ENCODE assay signal across 12 cellular contexts in genomic region chr17:76480676-76481075, GRCh38. TPM values are rescaled to one million over a fixed set of nuclear protein-coding genes. Genes with fewer than 3 reads are reported as not detected.
A peak's percentile ranks its signal among the peaks of the same experiment; 100 is the strongest.
DNase-seq lines count a peak whose midpoint lies in the region; ATAC-seq and TF ChIP-seq lines count a peak whose summit lies in the region.
"Had no signal": no experiment of that assay in that cellular context is flagged by ENCODE, and none has a peak within 500 bp of the region (broad histone marks: within the 10 kb centered on the region; RNA-seq: fewer than 3 reads in every experiment).

No MANE protein-coding gene starts in this region.

- H3K27me3 ChIP-seq in cardiac muscle cell (no peaks in the 10 kb centered on the region), esophagus squamous epithelium (no peaks in the 10 kb centered on the region)

- intact Hi-C loops in cardiac septum (cut with DNase I) (no loop called here), esophagus squamous epithelium (cut with DNase I) (no loop called here)

- peaks cover 10% of the 10 kb centered on the region for H3K4me1 Mint-ChIP-seq in type B pancreatic cell (ENCODE audit: unreplicated experiment)

- peak in 1 of 4 donors; percentile 4 for TF ChIP-seq POLR2A in esophagus squamous epithelium (IDR thresholded peaks at IDR 0.05)

- TF ChIP-seq CTCF in cardiac muscle cell (IDR thresholded peaks at IDR 0.05; ENCODE audit: low read depth, low read length) = no peak
- TF ChIP-seq CTCF in esophagus squamous epithelium (IDR thresholded peaks at IDR 0.05) = no peak
- TF ChIP-seq CTCF in type B pancreatic cell (conservative IDR thresholded peaks at IDR 0.05) = no peak

- no peak for ATAC-seq in GM19023 (IDR thresholded peaks at IDR 0.05; ENCODE audit: unreplicated experiment)

- H3K27ac ChIP-seq in cardiac muscle cell (peak overlapping the region; percentile 81), esophagus squamous epithelium (peak overlapping the region in 3 of 4 donors; percentile 42 to 66 (median 56))

- H3K4me3 ChIP-seq in cardiac muscle cell (no peak overlapping the region), esophagus squamous epithelium (no peak overlapping the region)

- no peak overlapping the region for H3K4me3 Mint-ChIP-seq in type B pancreatic cell

- DNase-seq in cardiac muscle cell (ENCODE audit: low read depth in 1 of 2, low spot score in 1 of 2) (peak; percentile 22 to 46), cardiac septum (ENCODE audit: low spot score) (no peak), NCI-H2227 treated with DMSO at 0.1 percent for 48 hours (lab: John Stamatoyannopoulos, UW) (peak; percentile 60), esophagus squamous epithelium (lab: John Stamatoyannopoulos, UW) (no peak), type B pancreatic cell (ENCODE audit: extremely low spot score, unreplicated experiment) (no peak), AG08396 (ENCODE audit: low spot score) (no peak), LoVo (ENCODE audit: low spot score) (no peak)
- DNase-seq: activated CD8-positive, alpha-beta memory T cell treated with anti-CD3 and anti-CD28 coated beads for 24 hours; stimulated activated CD8-positive, alpha-beta memory T cell treated with anti-CD3 and anti-CD28 coated beads, Interleukin-4, amount 100 ng/mL, for 48 hours had no signal

- H3K9me3 ChIP-seq in cardiac muscle cell (ENCODE audit: low read depth) (no peaks in the 10 kb centered on the region), esophagus squamous epithelium (no peaks in the 10 kb centered on the region)

- H3K4me1 ChIP-seq in cardiac muscle cell (ENCODE audit: low read depth) (peaks cover 4% of the 10 kb centered on the region), esophagus squamous epithelium (peaks cover 0 to 15% (median 4%) of the 10 kb centered on the region in 3 donors)

- peak overlapping the region; percentile 66 for H3K27ac Mint-ChIP-seq in type B pancreatic cell

- no peaks in the 10 kb centered on the region for H3K9me3 Mint-ChIP-seq in type B pancreatic cell

- no peaks in the 10 kb centered on the region for H3K27me3 Mint-ChIP-seq in type B pancreatic cell

- H3K36me3 ChIP-seq in cardiac muscle cell (no peaks in the 10 kb centered on the region), esophagus squamous epithelium (peaks cover 0 to 54% (median 11%) of the 10 kb centered on the region in 3 donors)

- H3K36me3 Mint-ChIP-seq in type B pancreatic cell = no peaks in the 10 kb centered on the region

- 66 to 78% methylated on average over 10 to 13 of the region's 14 CpGs for WGBS in esophagus squamous epithelium, 2 donors

RNA-seq across cellular contexts. Expression of gene AANAT, which starts 13.3 kb away (rescaled TPM):
- total RNA-seq in cardiac muscle cell = 0.28 and 0.33 TPM in 2 replicates
- polyA plus RNA-seq in cardiac muscle cell = 2.1 TPM in 1 of 2 replicates, not detected in the other
- total RNA-seq in cardiac septum = not detected
- total RNA-seq in esophagus squamous epithelium = not detected
- not detected in 2 replicates for total RNA-seq in type B pancreatic cell (ENCODE audit: low replicate concordance)
- total RNA-seq: epithelial cell of proximal tubule, LHCN-M2 had no signal

RNA-seq across cellular contexts. Expression of gene RHBDF2, which starts 20.5 kb away (rescaled TPM):
- total RNA-seq in cardiac muscle cell (6.8 and 18.7 TPM in 2 replicates), cardiac septum (11.5 TPM), esophagus squamous epithelium (10 to 100 TPM; 27.0 to 38.5 (median 33.7) TPM), type B pancreatic cell (ENCODE audit: low replicate concordance) (12.3 and 17.2 TPM in 2 replicates)
- polyA plus RNA-seq in cardiac muscle cell = 8.7 and 9.5 TPM in 2 replicates

RNA-seq across cellular contexts. Expression of gene UBE2O, which starts 27.7 kb away (rescaled TPM):
- total RNA-seq in cardiac muscle cell = 44.9 and 62.6 TPM in 2 replicates
- polyA plus RNA-seq in cardiac muscle cell = 28.5 and 31.9 TPM in 2 replicates
- total RNA-seq in cardiac septum = 31.1 TPM
- total RNA-seq in esophagus squamous epithelium = 10 to 100 TPM; 11.9 to 19.8 (median 16.3) TPM
- total RNA-seq in type B pancreatic cell (ENCODE audit: low replicate concordance) = 38.5 and 51.5 TPM in 2 replicates

RNA-seq across cellular contexts. Expression of gene CYGB, which starts 56.8 kb away (rescaled TPM):
- 7.4 and 10.3 TPM in 2 replicates for total RNA-seq in cardiac muscle cell
- polyA plus RNA-seq in cardiac muscle cell = 3.5 and 11.9 TPM in 2 replicates
- total RNA-seq in cardiac septum = 17.6 TPM
- 10 to 100 TPM in 2 of 4 donors, 1 to 10 TPM in 2; 1.3 to 12.8 (median 6.9) TPM for total RNA-seq in esophagus squamous epithelium
- 2.5 and 10.0 TPM in 2 replicates for total RNA-seq in type B pancreatic cell (ENCODE audit: low replicate concordance)

RNA-seq across cellular contexts. Expression of gene PRCD, which starts 59.2 kb away (rescaled TPM):
- 7.3 and 7.7 TPM in 2 replicates for total RNA-seq in cardiac muscle cell
- 13.3 and 14.4 TPM in 2 replicates for polyA plus RNA-seq in cardiac muscle cell
- total RNA-seq in cardiac septum = 2.7 TPM
- total RNA-seq in esophagus squamous epithelium = 1 to 10 TPM in 2 of 4 donors, under 1 TPM in 1, not detected in 1; 0.73 to 2.5 (median 1.4) TPM
- 0.33 and 3.3 TPM in 2 replicates for total RNA-seq in type B pancreatic cell (ENCODE audit: low replicate concordance)

Comparison
In these comparisons a context has a peak if more than half of its experiments do, and no peak if none do; other contexts are left out.
1. DNase-seq: peak in cardiac muscle cell (2 of 2) and NCI-H2227 treated with DMSO at 0.1 percent for 48 hours (single experiment); none in cardiac septum (single experiment), esophagus squamous epithelium (single experiment), type B pancreatic cell (single experiment), AG08396 (single experiment) and LoVo (single experiment).